ENCODE assay signal across 19 cellular contexts in the genomic region with DNA sequence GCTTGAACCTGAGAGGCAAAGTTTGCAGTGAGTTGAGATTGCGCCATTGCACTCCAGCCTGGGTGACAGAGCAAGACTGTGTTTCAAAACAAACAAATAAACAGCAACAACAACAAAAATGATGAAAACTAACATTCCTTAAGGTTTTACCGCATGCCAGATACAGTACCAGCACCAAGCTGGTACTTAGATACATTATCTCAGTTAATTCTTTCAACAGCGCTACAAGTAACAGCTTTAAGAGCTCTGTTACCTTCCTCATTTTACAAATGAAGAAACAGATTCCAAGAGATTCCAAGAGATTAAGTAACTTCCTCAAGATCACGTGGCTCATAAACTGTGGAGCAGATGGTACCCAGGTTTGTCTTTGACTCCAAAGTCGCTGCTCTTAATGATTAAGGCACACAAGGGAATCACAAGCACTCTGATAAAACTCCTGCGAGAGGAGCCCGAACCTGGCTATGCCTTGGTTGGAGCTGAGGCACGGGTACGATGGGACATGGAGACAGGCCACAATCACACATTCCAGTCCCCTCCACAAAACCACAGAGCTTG. TPM values are rescaled to one million over a fixed set of nuclear protein-coding genes. Genes with fewer than 3 reads are reported as not detected.
"Had no signal": no experiment of that assay in that cellular context is flagged by ENCODE, and none has a peak within 500 bp of the region (broad histone marks: within the 10 kb centered on the region; RNA-seq: fewer than 3 reads in every experiment).

No MANE protein-coding gene starts in this region.

- H3K4me1 Mint-ChIP-seq: immature natural killer cell had no signal

- H3K27ac ChIP-seq: thoracic aorta had no signal

- ATAC-seq: activated naive CD4-positive, alpha-beta T cell treated with anti-CD3 and anti-CD28 coated beads, Interleukin-2, amount 50 U/mL, for 72 hours; activated T-cell treated with anti-CD3 and anti-CD28 coated beads, Interleukin-2, amount 50 U/mL, for 4 hours; left colon had no signal

- H3K27me3 ChIP-seq: pancreas had no signal

- H3K9me3 Mint-ChIP-seq: activated naive CD4-positive, alpha-beta T cell treated with anti-CD3 and anti-CD28 coated beads, Interleukin-2, amount 50 U/mL, for 72 hours; activated T-cell treated with anti-CD3 and anti-CD28 coated beads, Interleukin-2, amount 50 U/mL, for 4 hours; brain; endodermal cell; immature natural killer cell; stimulated activated naive CD8-positive, alpha-beta T cell treated with anti-CD3 and anti-CD28 coated beads, Interleukin-15, Interleukin-2, amounts not matched to agents 100 ng/mL and 50 ng/mL, for 24 hours had no signal

- H3K9me3 ChIP-seq: pancreas, thoracic aorta had no signal

- H3K27ac Mint-ChIP-seq: activated naive CD4-positive, alpha-beta T cell treated with anti-CD3 and anti-CD28 coated beads, Interleukin-2, amount 50 U/mL, for 72 hours; brain; endodermal cell; immature natural killer cell; stimulated activated naive CD8-positive, alpha-beta T cell treated with anti-CD3 and anti-CD28 coated beads, Interleukin-15, Interleukin-2, amounts not matched to agents 100 ng/mL and 50 ng/mL, for 24 hours had no signal

- H3K4me3 Mint-ChIP-seq: activated T-cell treated with anti-CD3 and anti-CD28 coated beads, Interleukin-2, amount 50 U/mL, for 4 hours; brain; endodermal cell; immature natural killer cell; stimulated activated naive CD8-positive, alpha-beta T cell treated with anti-CD3 and anti-CD28 coated beads, Interleukin-15, Interleukin-2, amounts not matched to agents 100 ng/mL and 50 ng/mL, for 24 hours had no signal

- DNase-seq: activated CD4-positive, alpha-beta T cell treated with anti-CD3 and anti-CD28 coated beads, Interleukin-2, amount 50 U/mL, for 1 hour; activated CD4-positive, CD25-positive, alpha-beta regulatory T cell; activated effector memory CD4-positive, alpha-beta T cell treated with anti-CD3 and anti-CD28 coated beads, Interleukin-2, amount 50 U/mL, for 16 hours; activated T-cell treated with anti-CD3 and anti-CD28 coated beads, Interleukin-2, amount 50 U/mL, for 4 hours; amygdala; dermis blood vessel endothelial cell; endodermal cell; erythroblast; immature natural killer cell; left colon; midbrain; stimulated activated CD4-positive, alpha-beta T cell treated with anti-CD3 and anti-CD28 coated beads, Interleukin-4, amount 100 ng/mL, for 1 hour; stimulated activated CD8-positive, alpha-beta memory T cell treated with anti-CD3 and anti-CD28 coated beads, Interleukin-4, amount 100 ng/mL, for 48 hours had no signal

- H3K4me3 ChIP-seq: lung, pancreas, thoracic aorta had no signal

- H3K36me3 ChIP-seq: pancreas, thoracic aorta had no signal

- H3K36me3 Mint-ChIP-seq: activated naive CD4-positive, alpha-beta T cell treated with anti-CD3 and anti-CD28 coated beads, Interleukin-2, amount 50 U/mL, for 72 hours; brain; immature natural killer cell had no signal

RNA-seq across cellular contexts. Expression of gene PLEK2, which starts 17.8 kb away (rescaled TPM):
- polyA plus RNA-seq: immature natural killer cell had no signal
